Comparison of ENCODE assay signal across 33 cellular contexts in genomic region chr1:34816332-34816731, GRCh38. TPM values are rescaled to one million over a fixed set of nuclear protein-coding genes. Genes with fewer than 3 reads are reported as not detected.
"Had no signal": no experiment of that assay in that cellular context is flagged by ENCODE, and none has a peak within 500 bp of the region (broad histone marks: within the 10 kb centered on the region; RNA-seq: fewer than 3 reads in every experiment).

No MANE protein-coding gene starts in this region.

- ATAC-seq: activated CD4-positive, alpha-beta T cell treated with anti-CD3 and anti-CD28 coated beads for 36 hours; activated CD4-positive, CD25-positive, alpha-beta regulatory T cell treated with anti-CD3 and anti-CD28 coated beads, Interleukin-2, amount 50 U/mL, for 24 hours; activated CD8-positive, alpha-beta memory T cell treated with anti-CD3 and anti-CD28 coated beads, Interleukin-2, amount 10 ng/mL, durations not matched to agents 7 days and 5 days; activated CD8-positive, alpha-beta T cell treated with anti-CD3 and anti-CD28 coated beads, Interleukin-2, amount 10 ng/mL, durations not matched to agents 7 days and 5 days; activated naive CD8-positive, alpha-beta T cell treated with anti-CD3 and anti-CD28 coated beads, Interleukin-2, amount 50 U/mL, for 24 hours; WTC11 had no signal

- H3K4me3 ChIP-seq: cardiac muscle cell had no signal

- H3K36me3 ChIP-seq: cardiac muscle cell, WERI-Rb-1 had no signal

- DNase-seq: activated CD4-positive, alpha-beta memory T cell treated with anti-CD3 and anti-CD28 coated beads, Interleukin-2, amount 10 ng/mL, durations not matched to agents 7 days and 5 days; activated CD4-positive, alpha-beta T cell treated with anti-CD3 and anti-CD28 coated beads for 1 hour; activated CD4-positive, alpha-beta T cell treated with anti-CD3 and anti-CD28 coated beads for 36 hours; activated CD4-positive, alpha-beta T cell treated with anti-CD3 and anti-CD28 coated beads for 48 hours; activated CD4-positive, alpha-beta T cell treated with anti-CD3 and anti-CD28 coated beads, Interleukin-2, amount 10 ng/mL, durations not matched to agents 7 days and 5 days; activated CD4-positive, alpha-beta T cell treated with anti-CD3 and anti-CD28 coated beads, Interleukin-2, amount 50 U/mL, for 48 hours; activated CD4-positive, CD25-positive, alpha-beta regulatory T cell; activated CD8-positive, alpha-beta memory T cell treated with anti-CD3 and anti-CD28 coated beads for 24 hours; activated CD8-positive, alpha-beta memory T cell treated with anti-CD3 and anti-CD28 coated beads, Interleukin-2, amount 10 ng/mL, durations not matched to agents 7 days and 5 days; activated CD8-positive, alpha-beta memory T cell treated with anti-CD3 and anti-CD28 coated beads, Interleukin-2, amount 50 U/mL, for 48 hours; activated CD8-positive, alpha-beta T cell treated with anti-CD3 and anti-CD28 coated beads, Interleukin-2, amount 10 ng/mL, durations not matched to agents 7 days and 5 days; activated effector memory CD4-positive, alpha-beta T cell treated with Interleukin-2 at 50 U/mL for 16 hours; activated gamma-delta T cell; activated naive CD4-positive, alpha-beta T cell treated with anti-CD3 and anti-CD28 coated beads, Interleukin-2, amount 10 ng/mL, durations not matched to agents 7 days and 5 days; activated naive CD4-positive, alpha-beta T cell treated with Interleukin-2 at 50 U/mL for 16 hours; activated naive CD8-positive, alpha-beta T cell treated with anti-CD3 and anti-CD28 coated beads, Interleukin-2, amount 10 ng/mL, durations not matched to agents 7 days and 5 days; activated naive CD8-positive, alpha-beta T cell treated with anti-CD3 and anti-CD28 coated beads, Interleukin-2, amount 50 U/mL, for 24 hours; activated T-cell treated with anti-CD3 and anti-CD28 coated beads, Interleukin-2, amount 50 U/mL, for 24 hours; activated T-cell treated with anti-CD3 and anti-CD28 coated beads, Interleukin-2, amount 50 U/mL, for 48 hours; amygdala; anterior cingulate cortex; caudate nucleus; SW 1271; T-helper 1 cell; T-helper 2 cell; T-helper 9 cell; WERI-Rb-1 had no signal

- H3K27ac ChIP-seq: cardiac muscle cell, WERI-Rb-1 had no signal

- H3K27me3 ChIP-seq: cardiac muscle cell had no signal

RNA-seq across cellular contexts. Expression of gene GJA4, which starts 23.5 kb away (rescaled TPM):
- total RNA-seq: activated CD4-positive, alpha-beta memory T cell treated with anti-CD3 and anti-CD28 coated beads, Interleukin-2, amount 10 ng/mL, durations not matched to agents 7 days and 5 days; activated CD4-positive, alpha-beta T cell treated with anti-CD3 and anti-CD28 coated beads for 36 hours; activated CD4-positive, alpha-beta T cell treated with anti-CD3 and anti-CD28 coated beads, Interleukin-2, amount 10 ng/mL, durations not matched to agents 7 days and 5 days; activated CD8-positive, alpha-beta memory T cell treated with anti-CD3 and anti-CD28 coated beads, Interleukin-2, amount 10 ng/mL, durations not matched to agents 7 days and 5 days; activated CD8-positive, alpha-beta T cell treated with anti-CD3 and anti-CD28 coated beads, Interleukin-2, amount 10 ng/mL, durations not matched to agents 7 days and 5 days; activated naive CD8-positive, alpha-beta T cell treated with anti-CD3 and anti-CD28 coated beads, Interleukin-2, amount 10 ng/mL, durations not matched to agents 7 days and 5 days; activated T-helper 2 cell treated with anti-CD3 and anti-CD28 coated beads, Interferon-gamma antibody, Interleukin-2, Interleukin-4, amounts not matched to agents 10 μg/mL and 5 μg/mL and 100 μg/mL, durations not matched to agents 14 hours and 24 hours and 36 hours; bronchial epithelial cell had no signal
- polyA plus RNA-seq: cardiac muscle cell had no signal

RNA-seq across cellular contexts. Expression of gene GJB3, which starts 35.3 kb away (rescaled TPM):
- total RNA-seq: activated CD4-positive, alpha-beta memory T cell treated with anti-CD3 and anti-CD28 coated beads, Interleukin-2, amount 10 ng/mL, durations not matched to agents 7 days and 5 days; activated CD4-positive, alpha-beta T cell treated with anti-CD3 and anti-CD28 coated beads for 36 hours; activated CD4-positive, alpha-beta T cell treated with anti-CD3 and anti-CD28 coated beads, Interleukin-2, amount 10 ng/mL, durations not matched to agents 7 days and 5 days; activated CD8-positive, alpha-beta memory T cell treated with anti-CD3 and anti-CD28 coated beads, Interleukin-2, amount 10 ng/mL, durations not matched to agents 7 days and 5 days; activated CD8-positive, alpha-beta T cell treated with anti-CD3 and anti-CD28 coated beads, Interleukin-2, amount 10 ng/mL, durations not matched to agents 7 days and 5 days; activated naive CD8-positive, alpha-beta T cell treated with anti-CD3 and anti-CD28 coated beads, Interleukin-2, amount 10 ng/mL, durations not matched to agents 7 days and 5 days; activated T-helper 2 cell treated with anti-CD3 and anti-CD28 coated beads, Interferon-gamma antibody, Interleukin-2, Interleukin-4, amounts not matched to agents 10 μg/mL and 5 μg/mL and 100 μg/mL, durations not matched to agents 14 hours and 24 hours and 36 hours; cardiac muscle cell had no signal
- polyA plus RNA-seq: cardiac muscle cell had no signal

RNA-seq across cellular contexts. Expression of gene GJB4, which starts 56.8 kb away (rescaled TPM):
- total RNA-seq: activated CD4-positive, alpha-beta memory T cell treated with anti-CD3 and anti-CD28 coated beads, Interleukin-2, amount 10 ng/mL, durations not matched to agents 7 days and 5 days; activated CD4-positive, alpha-beta T cell treated with anti-CD3 and anti-CD28 coated beads for 36 hours; activated CD4-positive, alpha-beta T cell treated with anti-CD3 and anti-CD28 coated beads, Interleukin-2, amount 10 ng/mL, durations not matched to agents 7 days and 5 days; activated CD8-positive, alpha-beta memory T cell treated with anti-CD3 and anti-CD28 coated beads, Interleukin-2, amount 10 ng/mL, durations not matched to agents 7 days and 5 days; activated CD8-positive, alpha-beta T cell treated with anti-CD3 and anti-CD28 coated beads, Interleukin-2, amount 10 ng/mL, durations not matched to agents 7 days and 5 days; activated naive CD8-positive, alpha-beta T cell treated with anti-CD3 and anti-CD28 coated beads, Interleukin-2, amount 10 ng/mL, durations not matched to agents 7 days and 5 days; activated T-helper 2 cell treated with anti-CD3 and anti-CD28 coated beads, Interferon-gamma antibody, Interleukin-2, Interleukin-4, amounts not matched to agents 10 μg/mL and 5 μg/mL and 100 μg/mL, durations not matched to agents 14 hours and 24 hours and 36 hours; cardiac muscle cell had no signal
- polyA plus RNA-seq: adipose tissue, cardiac muscle cell had no signal
